23 cellular contexts compared by ENCODE assay signal in the genomic region with DNA sequence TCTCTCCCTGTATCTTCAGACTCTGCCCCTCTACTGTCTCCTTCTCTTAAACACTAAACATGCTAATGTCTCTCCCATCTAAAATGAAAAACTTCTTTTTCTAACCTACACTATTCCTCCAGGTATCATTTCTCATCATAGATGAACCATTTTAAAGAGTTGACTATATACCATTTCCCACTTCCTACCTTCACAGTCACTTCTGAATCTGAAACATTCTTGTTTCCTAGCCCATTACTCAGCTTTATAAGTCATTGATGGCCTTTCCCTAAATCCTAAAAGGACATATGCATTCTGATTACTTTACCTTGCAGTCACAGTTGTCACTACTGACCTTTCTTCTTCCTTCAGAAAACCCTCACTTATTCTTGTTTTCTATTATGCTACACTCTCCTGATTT.
"Had no signal": no experiment of that assay in that cellular context is flagged by ENCODE, and none has a peak within 500 bp of the region (broad histone marks: within the 10 kb centered on the region; RNA-seq: fewer than 3 reads in every experiment).

No MANE protein-coding gene starts in this region.

- H3K36me3 ChIP-seq: thyroid gland, upper lobe of right lung had no signal

- H3K36me3 Mint-ChIP-seq: natural killer cell treated with Interleukin-12 subunit alpha and Interleukin-12 subunit beta and Interleukin-15 and Interleukin-18, amount 100 ng/mL, for 72 hours had no signal

- H3K27ac Mint-ChIP-seq: activated B cell treated with CpG ODN at 0.5 μM for 24 hours; activated CD4-positive, alpha-beta memory T cell treated with anti-CD3 and anti-CD28 coated beads, Interleukin-2, amount 10 ng/mL, durations not matched to agents 7 days and 5 days; activated T-helper 2 cell treated with anti-CD3 and anti-CD28 coated beads, Interferon-gamma antibody, Interleukin-2, Interleukin-4, amounts not matched to agents 10 μg/mL and 5 μg/mL and 100 μg/mL, durations not matched to agents 14 hours and 24 hours and 36 hours; endodermal cell; memory B cell; natural killer cell treated with Interleukin-12 subunit alpha and Interleukin-12 subunit beta and Interleukin-15 and Interleukin-18, amount 100 ng/mL, for 72 hours; progenitor cell of endocrine pancreas; T-cell had no signal

- H3K27ac ChIP-seq: epithelial cell of prostate, heart left ventricle, sigmoid colon, thyroid gland, upper lobe of right lung had no signal

- H3K4me3 ChIP-seq: heart left ventricle, sigmoid colon, smooth muscle cell, thyroid gland, upper lobe of right lung had no signal

- H3K27me3 Mint-ChIP-seq: activated B cell treated with CpG ODN at 0.5 μM for 24 hours; activated CD4-positive, alpha-beta memory T cell treated with anti-CD3 and anti-CD28 coated beads, Interleukin-2, amount 10 ng/mL, durations not matched to agents 7 days and 5 days; memory B cell; natural killer cell treated with Interleukin-12 subunit alpha and Interleukin-12 subunit beta and Interleukin-15 and Interleukin-18, amount 100 ng/mL, for 72 hours; progenitor cell of endocrine pancreas; T-cell had no signal

- H3K4me1 Mint-ChIP-seq: endodermal cell, memory B cell had no signal

- H3K4me2 ChIP-seq: smooth muscle cell had no signal

- H3K27me3 ChIP-seq: heart left ventricle, sigmoid colon, thyroid gland, upper lobe of right lung had no signal

- H3K4me1 ChIP-seq: heart left ventricle, sigmoid colon, thyroid gland, upper lobe of right lung had no signal

- ATAC-seq: heart left ventricle; left colon; natural killer cell treated with Interleukin-12 subunit alpha and Interleukin-12 subunit beta and Interleukin-15 and Interleukin-18, amount 100 ng/mL, for 72 hours; T-cell; upper lobe of right lung had no signal

- H3K9me3 Mint-ChIP-seq: activated B cell treated with CpG ODN at 0.5 μM for 24 hours; endodermal cell; memory B cell; natural killer cell treated with Interleukin-12 subunit alpha and Interleukin-12 subunit beta and Interleukin-15 and Interleukin-18, amount 100 ng/mL, for 72 hours had no signal

- DNase-seq: activated B cell treated with CpG ODN at 0.5 μM for 24 hours; activated CD4-positive, alpha-beta memory T cell treated with anti-CD3 and anti-CD28 coated beads, Interleukin-2, amount 10 ng/mL, durations not matched to agents 7 days and 5 days; activated CD4-positive, alpha-beta T cell treated with anti-CD3 and anti-CD28 coated beads for 48 hours; activated naive CD4-positive, alpha-beta T cell; cerebellar nuclear complex; cortex of kidney; endodermal cell; heart left ventricle; left colon; retina; sigmoid colon; stimulated activated CD4-positive, alpha-beta T cell treated with anti-CD3 and anti-CD28 coated beads, Interleukin-15, amount 100 ng/mL, for 24 hours; stimulated activated naive CD4-positive, alpha-beta T cell; substantia nigra; T-cell; thyroid gland; upper lobe of right lung had no signal

- H3K9me3 ChIP-seq: heart left ventricle, sigmoid colon, thyroid gland, upper lobe of right lung had no signal

- H3K4me3 Mint-ChIP-seq: activated B cell treated with CpG ODN at 0.5 μM for 24 hours; activated CD4-positive, alpha-beta memory T cell treated with anti-CD3 and anti-CD28 coated beads, Interleukin-2, amount 10 ng/mL, durations not matched to agents 7 days and 5 days; endodermal cell; memory B cell; natural killer cell treated with Interleukin-12 subunit alpha and Interleukin-12 subunit beta and Interleukin-15 and Interleukin-18, amount 100 ng/mL, for 72 hours; T-cell had no signal
